17 cellular contexts compared by ENCODE assay signal in genomic region chr19:1730157-1730556, GRCh38. TPM values are rescaled to one million over a fixed set of nuclear protein-coding genes. Genes with fewer than 3 reads are reported as not detected.
A peak's percentile ranks its signal among the peaks of the same experiment; 100 is the strongest.
DNase-seq lines count a peak whose midpoint lies in the region; ATAC-seq and TF ChIP-seq lines count a peak whose summit lies in the region.
"Had no signal": no experiment of that assay in that cellular context is flagged by ENCODE, and none has a peak within 500 bp of the region (broad histone marks: within the 10 kb centered on the region; RNA-seq: fewer than 3 reads in every experiment).

No MANE protein-coding gene starts in this region.

- no peaks in the 10 kb centered on the region for H4K20me1 ChIP-seq in osteoblast (ENCODE audit: insufficient read depth, low read length)

- peak; percentile 22 for DNase-seq in H7
- DNase-seq in glutamatergic neuron, result peak; percentile 42
- DNase-seq in osteoblast (ENCODE audit: insufficient read length, low spot score, missing footprints), result peak; percentile 66
- DNase-seq in COR-L47 (lab: John Stamatoyannopoulos, UW), result no peak
- DNase-seq in activated gamma-delta T cell (lab: John Stamatoyannopoulos, UW), result no peak
- DNase-seq: C1 segment of cervical spinal cord; Caco-2; CD4-positive, alpha-beta memory T cell; DMS153; DND-41; HFFc6 had no signal

- ATAC-seq in GM21529 (IDR thresholded peaks at IDR 0.05; ENCODE audit: unreplicated experiment), result no peak
- ATAC-seq: GM23338 had no signal

- H3K9me3 ChIP-seq in osteoblast (ENCODE audit: low read depth, low read length), result no peaks in the 10 kb centered on the region
- H3K9me3 ChIP-seq: Caco-2, HAP-1 had no signal

- no peak overlapping the region for H3K27ac Mint-ChIP-seq in glutamatergic neuron (ENCODE audit: unreplicated experiment)
- H3K27ac Mint-ChIP-seq: CD4-positive, alpha-beta memory T cell; GM23338; HFFc6 had no signal

- peaks cover 32% of the 10 kb centered on the region for H3K27me3 ChIP-seq in H7 (ENCODE audit: control insufficient read depth, insufficient read depth, low read length)
- peaks cover 33% of the 10 kb centered on the region for H3K27me3 ChIP-seq in osteoblast (ENCODE audit: insufficient read depth, low read length)

- H3K9me3 Mint-ChIP-seq in glutamatergic neuron (ENCODE audit: unreplicated experiment), result peaks cover 11% of the 10 kb centered on the region
- H3K9me3 Mint-ChIP-seq: CD4-positive, alpha-beta memory T cell; HFFc6 had no signal

- no peak overlapping the region for H3K4me3 Mint-ChIP-seq in glutamatergic neuron (ENCODE audit: unreplicated experiment)
- H3K4me3 Mint-ChIP-seq: CD4-positive, alpha-beta memory T cell; GM23338; HFFc6 had no signal

- H3K4me3 ChIP-seq in H7 (ENCODE audit: insufficient read depth, low read depth, low read length) (no peak overlapping the region), osteoblast (ENCODE audit: insufficient read depth, low read length) (no peak overlapping the region)
- H3K4me3 ChIP-seq: GM23338, HAP-1 had no signal

- H3K27me3 Mint-ChIP-seq in glutamatergic neuron (ENCODE audit: unreplicated experiment), result peaks cover 18% of the 10 kb centered on the region

- no peak overlapping the region for H2AFZ ChIP-seq in osteoblast (ENCODE audit: low read length)
- H2AFZ ChIP-seq: GM23338 had no signal

- no peak overlapping the region for H3K27ac ChIP-seq in osteoblast (ENCODE audit: low read depth, low read length)

- H3K4me2 ChIP-seq in osteoblast (ENCODE audit: insufficient read depth, low read length), result no peak overlapping the region
- H3K4me2 ChIP-seq: GM23338 had no signal

- H3K79me2 ChIP-seq in osteoblast (ENCODE audit: insufficient read depth, low read length), result no peaks in the 10 kb centered on the region

- H3K36me3 Mint-ChIP-seq in glutamatergic neuron (ENCODE audit: unreplicated experiment), result no peaks in the 10 kb centered on the region
- H3K36me3 Mint-ChIP-seq: CD4-positive, alpha-beta memory T cell had no signal

- no peaks in the 10 kb centered on the region for H3K36me3 ChIP-seq in H7 (replicated peaks; ENCODE audit: control insufficient read depth, insufficient read depth, low read length)
- H3K36me3 ChIP-seq in osteoblast (ENCODE audit: insufficient read depth, low read length), result no peaks in the 10 kb centered on the region
- H3K36me3 ChIP-seq: HAP-1 had no signal

- H3K4me1 Mint-ChIP-seq in glutamatergic neuron (ENCODE audit: low read depth, unreplicated experiment), result peaks cover 11% of the 10 kb centered on the region

- TF ChIP-seq CTCF in glutamatergic neuron (IDR thresholded peaks at IDR 0.05; ENCODE audit: partially characterized antibody, unreplicated experiment) (no peak), osteoblast (IDR thresholded peaks at IDR 0.05; ENCODE audit: extremely low read depth, low read depth, low read length) (no peak)

- H3K4me1 ChIP-seq in osteoblast (ENCODE audit: insufficient read depth, low read length), result peaks cover 3% of the 10 kb centered on the region
- H3K4me1 ChIP-seq: Caco-2 had no signal

RNA-seq across cellular contexts. Expression of gene ONECUT3, which starts 23.1 kb away (rescaled TPM):
- total RNA-seq in H7 (2014; rRNA removed; shearing (Covaris generic)), result not detected in 2 replicates
- total RNA-seq in glutamatergic neuron (ENCODE audit: unreplicated experiment) (15.4 TPM), osteoblast (not detected in 2 replicates)
- total RNA-seq: A172; A673; Caco-2; CD4-positive, alpha-beta memory T cell; GM23338; H4; HFFc6 had no signal

Comparison
In these comparisons a context has a peak if more than half of its experiments do, and no peak if none do; other contexts are left out.
1. DNase-seq: peak in H7 (single experiment), glutamatergic neuron (single experiment) and osteoblast (single experiment); none in COR-L47 (single experiment) and activated gamma-delta T cell (single experiment).
2. RNA of gene ONECUT3, which starts 23.1 kb away (total RNA-seq): 15.4 TPM in glutamatergic neuron (single experiment); not detected in H7 and not detected in osteoblast; every median in the first group is over 10 times any median in the second.